Comparison of ENCODE assay signal across 11 cellular contexts in the genomic region with DNA sequence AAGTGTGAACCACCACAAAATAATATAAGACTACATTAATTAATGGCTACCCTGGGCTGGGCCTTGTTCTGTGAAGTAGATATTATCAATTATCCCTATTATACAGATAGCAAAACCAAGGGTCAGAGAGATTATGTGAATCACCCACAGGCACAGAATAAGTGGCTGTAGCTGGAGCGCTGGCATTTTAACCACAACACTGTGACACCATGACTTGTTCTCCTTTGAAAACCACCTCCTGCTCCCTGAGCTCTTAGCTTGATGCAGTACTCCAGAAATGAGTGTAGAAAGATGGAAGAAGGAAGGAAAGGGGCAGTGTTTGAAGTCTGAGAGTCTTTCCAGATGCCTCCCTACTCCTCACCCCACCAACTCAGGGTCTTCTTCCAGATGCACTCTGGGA. TPM values are rescaled to one million over a fixed set of nuclear protein-coding genes. Genes with fewer than 3 reads are reported as not detected.
DNase-seq lines count a peak whose midpoint lies in the region; ATAC-seq, FAIRE-seq and TF ChIP-seq lines count a peak whose summit lies in the region.
"Had no signal": no experiment of that assay in that cellular context is flagged by ENCODE, and none has a peak within 500 bp of the region (broad histone marks: within the 10 kb centered on the region; RNA-seq: fewer than 3 reads in every experiment).

No MANE protein-coding gene starts in this region.

- H2BK20ac ChIP-seq in IMR-90 (ENCODE audit: low read depth, low read length), result peak overlapping the region; percentile 8; the same call in 1 of the 2 replicates

- H3K36me3 Mint-ChIP-seq in astrocyte (ENCODE audit: low read depth, unreplicated experiment), result no peaks in the 10 kb centered on the region
- H3K36me3 Mint-ChIP-seq in natural killer cell treated with Interleukin-12 subunit alpha and Interleukin-12 subunit beta and Interleukin-15 and Interleukin-18, amount 100 ng/mL, for 72 hours, result no peaks in the 10 kb centered on the region

- no peak overlapping the region for H3K56ac ChIP-seq in IMR-90 (ENCODE audit: extremely low read depth, insufficient read depth, low read length)

- H3K27ac ChIP-seq in IMR-90 (ENCODE audit: insufficient read depth, low read length) (no peak overlapping the region), astrocyte (ENCODE audit: low read depth, low read length) (no peak overlapping the region)

- BruUV-seq in IMR-90 (replicated peaks; lab: Mats Ljungman, UMichigan), result no TSS peak

- H3K4me1 Mint-ChIP-seq in astrocyte (ENCODE audit: low read depth, unreplicated experiment), result peaks cover 36% of the 10 kb centered on the region
- peaks cover 38 to 43% of the 10 kb centered on the region in 2 donors for H3K4me1 Mint-ChIP-seq in natural killer cell treated with Interleukin-12 subunit alpha and Interleukin-12 subunit beta and Interleukin-15 and Interleukin-18, amount 100 ng/mL, for 72 hours (ENCODE audit: low read depth in 2 of 2)

- H3K27me3 Mint-ChIP-seq in astrocyte (ENCODE audit: low read depth, unreplicated experiment), result no peaks in the 10 kb centered on the region
- no peaks in the 10 kb centered on the region for H3K27me3 Mint-ChIP-seq in natural killer cell treated with Interleukin-12 subunit alpha and Interleukin-12 subunit beta and Interleukin-15 and Interleukin-18, amount 100 ng/mL, for 72 hours

- H3K9me1 ChIP-seq in IMR-90 (ENCODE audit: insufficient read depth, low read length), result peaks cover 8% of the 10 kb centered on the region; the same call in 1 of the 2 replicates

- H2AK5ac ChIP-seq in IMR-90 (ENCODE audit: low read depth, low read length), result peak overlapping the region; percentile 92

- H4K20me1 ChIP-seq in IMR-90 (ENCODE audit: insufficient read depth, low read length) (no peaks in the 10 kb centered on the region), astrocyte (ENCODE audit: insufficient read depth, low read length) (no peaks in the 10 kb centered on the region)

- in situ Hi-C loops in IMR-90 (cut with MboI; ENCODE audit: low sequenced_read_pairs), result loop anchor here (10.0 kb wide), 1 partner anchor 331 kb away; no protein-coding TSS in a partner anchor

- POLR2A ChIA-PET in IMR-90 (lab: Charles Lee; ENCODE audit: unreplicated experiment), result no interaction called here

- DNase-seq in A172 (ENCODE audit: low spot score) (peak; percentile 42), IMR-90 (peak; percentile 21), astrocyte (ENCODE audit: low read depth) (peak; percentile 58), AG20443 (ENCODE audit: low spot score) (no peak), cortex of kidney (lab: John Stamatoyannopoulos, UW) (no peak), NCI-H2081 treated with DMSO at 0.1 percent for 48 hours (lab: John Stamatoyannopoulos, UW) (no peak)
- DNase-seq in natural killer cell treated with Interleukin-12 subunit alpha and Interleukin-12 subunit beta and Interleukin-15 and Interleukin-18, amount 100 ng/mL, for 72 hours (ENCODE audit: low spot score), result no peak
- DNase-seq: NCI-H2171 treated with DMSO at 0.1 percent for 48 hours had no signal

- dilution Hi-C loops in IMR-90 (cut with HindIII; ENCODE audit: low sequenced_read_pairs, unreplicated experiment), result no loop called here

- H3K27me3 ChIP-seq in IMR-90 (ENCODE audit: control insufficient read depth, insufficient read depth, low read length) (no peaks in the 10 kb centered on the region), astrocyte (ENCODE audit: insufficient read depth, low read length) (no peaks in the 10 kb centered on the region)

- peaks cover 0 to 8% of the 10 kb centered on the region in 2 experiments; a peak in 2 of 4 replicates for H3K79me1 ChIP-seq in IMR-90 (ENCODE audit: low read depth in 1 of 2, low read length in 2 of 2)

- H3K4ac ChIP-seq in IMR-90 (ENCODE audit: low read depth, low read length), result peak overlapping the region; percentile 49; the same call in 1 of the 2 replicates

- H2BK120ac ChIP-seq in IMR-90 (ENCODE audit: low read depth, low read length), result peak overlapping the region; percentile 44

- H3K4me2 ChIP-seq in IMR-90 (ENCODE audit: low read depth, low read length) (no peak overlapping the region), astrocyte (ENCODE audit: low read length) (no peak overlapping the region)

- no peaks in the 10 kb centered on the region for H3K9me3 ChIP-seq in IMR-90 (ENCODE audit: control insufficient read depth, insufficient read depth, low read length)
- no peaks in the 10 kb centered on the region for H3K9me3 ChIP-seq in astrocyte (ENCODE audit: insufficient read depth, low read depth, low read length)

- no peak overlapping the region for H3K14ac ChIP-seq in IMR-90 (replicated peaks; ENCODE audit: low read depth, low read length)

- WGBS in IMR-90 (ENCODE audit: extremely low coverage in 2 of 2, insufficient read length in 1 of 2), 2 experiments, result no CpG with 5 or more reads among the region's 1 CpG

- no peak overlapping the region for H2BK5ac ChIP-seq in IMR-90 (ENCODE audit: low read depth, low read length, poor library complexity, severe bottlenecking)

- H3K36me3 ChIP-seq in IMR-90 (ENCODE audit: control insufficient read depth, insufficient read depth, low read length), result no peaks in the 10 kb centered on the region
- H3K36me3 ChIP-seq in astrocyte (ENCODE audit: insufficient read depth, low read length), result no peaks in the 10 kb centered on the region

- TF ChIP-seq CTCF in IMR-90 (conservative IDR thresholded peaks at IDR 0.05; ENCODE audit: low read depth, low read length) (no peak), astrocyte (IDR thresholded peaks at IDR 0.05; ENCODE audit: insufficient read depth, low read depth, low read length) (no peak)

- H3K4me1 ChIP-seq in IMR-90 (ENCODE audit: control insufficient read depth, insufficient read depth, low read length) (peaks cover 13% of the 10 kb centered on the region), astrocyte (ENCODE audit: insufficient read depth, low read length) (peaks cover 52% of the 10 kb centered on the region)

- no peak for FAIRE-seq in astrocyte (lab: Jason Lieb, UNC)
- FAIRE-seq: GM12878, HepG2 had no signal

- no peak overlapping the region for H3K4me3 ChIP-seq in IMR-90 (ENCODE audit: insufficient read depth, low read depth, low read length)
- no peak overlapping the region for H3K4me3 ChIP-seq in astrocyte (ENCODE audit: insufficient read depth, low read depth, low read length)
- H3K4me3 ChIP-seq: GM12878 had no signal

- H2BK15ac ChIP-seq in IMR-90 (ENCODE audit: low read depth, low read length), result peak overlapping the region; percentile 45

- H3K9ac ChIP-seq in IMR-90 (ENCODE audit: low read depth, low read length) (no peak overlapping the region), astrocyte (ENCODE audit: low read length) (no peak overlapping the region)

- no peak overlapping the region for H4K5ac ChIP-seq in IMR-90 (ENCODE audit: low read depth, low read length)

- ATAC-seq in IMR-90 (ENCODE audit: low read depth) (no peak), GM21619 (IDR thresholded peaks at IDR 0.05; ENCODE audit: unreplicated experiment) (no peak)
- ATAC-seq in natural killer cell treated with Interleukin-12 subunit alpha and Interleukin-12 subunit beta and Interleukin-15 and Interleukin-18, amount 100 ng/mL, for 72 hours, result no peak
- ATAC-seq: GM12878 had no signal

- no peak overlapping the region for H3K18ac ChIP-seq in IMR-90 (ENCODE audit: low read depth, low read length)

- H3K23ac ChIP-seq in IMR-90 (ENCODE audit: low read depth, low read length), result 0 out of 2 replicates have a peak overlapping the region, but pooled peaks have one; percentile 3

- intact Hi-C loops in IMR-90 (cut with micrococcal nuclease), result no loop called here

- TF ChIP-seq POLR2A in IMR-90 (IDR thresholded peaks at IDR 0.05; ENCODE audit: low read depth, low read length), result no peak

- no peaks in the 10 kb centered on the region for H3K79me2 ChIP-seq in astrocyte (ENCODE audit: insufficient read depth, low read length)

- no peaks in the 10 kb centered on the region for H3K9me3 Mint-ChIP-seq in astrocyte (ENCODE audit: unreplicated experiment)
- no peaks in the 10 kb centered on the region for H3K9me3 Mint-ChIP-seq in natural killer cell treated with Interleukin-12 subunit alpha and Interleukin-12 subunit beta and Interleukin-15 and Interleukin-18, amount 100 ng/mL, for 72 hours

- peak overlapping the region; percentile 55 for H4K91ac ChIP-seq in IMR-90 (ENCODE audit: insufficient read depth, low read depth, low read length)

- no peak overlapping the region for H3K4me3 Mint-ChIP-seq in astrocyte (ENCODE audit: unreplicated experiment)
- H3K4me3 Mint-ChIP-seq in natural killer cell treated with Interleukin-12 subunit alpha and Interleukin-12 subunit beta and Interleukin-15 and Interleukin-18, amount 100 ng/mL, for 72 hours, result peak overlapping the region; percentile 33

- no peak overlapping the region for H3K27ac Mint-ChIP-seq in astrocyte (ENCODE audit: unreplicated experiment)
- H3K27ac Mint-ChIP-seq in natural killer cell treated with Interleukin-12 subunit alpha and Interleukin-12 subunit beta and Interleukin-15 and Interleukin-18, amount 100 ng/mL, for 72 hours, result peak overlapping the region; percentile 23 to 41

- no peak for TF ChIP-seq RAD21 in IMR-90 (IDR thresholded peaks at IDR 0.05; ENCODE audit: low read length)

- no peak overlapping the region for H2AK9ac ChIP-seq in IMR-90 (replicated peaks; ENCODE audit: low read depth, low read length, poor library complexity)

- no peak overlapping the region for H2AFZ ChIP-seq in IMR-90 (replicated peaks; ENCODE audit: low read length, poor library complexity)
- no peak overlapping the region for H2AFZ ChIP-seq in astrocyte (ENCODE audit: low read depth, low read length)

- H4K8ac ChIP-seq in IMR-90 (ENCODE audit: low read depth in 2 of 2, low read length in 2 of 2), result 0 out of 4 replicates have a peak overlapping the region, but pooled peaks of 1 of the 2 experiments have one; percentile 21

- CTCF ChIA-PET in IMR-90 (lab: Yijun Ruan, JAX), result no interaction called here

TF ChIP-seq in IMR-90, 13 proteins besides CTCF, POLR2A, EP300 and RAD21 (continues in another document):
- TF ChIP-seq SMC3 (IDR thresholded peaks at IDR 0.05; ENCODE audit: low read depth, low read length) (no peak), MAZ (IDR thresholded peaks at IDR 0.05; ENCODE audit: borderline replicate concordance, low read depth, low read length) (no peak), FOS (IDR thresholded peaks at IDR 0.05; ENCODE audit: low read depth, low read length) (no peak), MXI1 (IDR thresholded peaks at IDR 0.05; ENCODE audit: borderline replicate concordance, low read depth, low read length) (no peak), RCOR1 (IDR thresholded peaks at IDR 0.05; ENCODE audit: insufficient replicate concordance, low read length) (no peak), NFE2L2 (IDR thresholded peaks at IDR 0.05; ENCODE audit: low read depth, low read length) (no peak), MAFK (IDR thresholded peaks at IDR 0.05; ENCODE audit: low read depth, low read length) (no peak)

RNA-seq across cellular contexts. Expression of gene JUN, which starts 29.5 kb away (rescaled TPM):
- total RNA-seq in A172 (2014; rRNA removed; shearing (Covaris generic)), result 73.6 and 82.2 TPM in 2 replicates
- 46.6 and 51.1 TPM in 2 replicates for total RNA-seq in IMR-90 (2012; rRNA removed)
- 86.9 and 89.1 TPM in 2 replicates for polyA plus RNA-seq in IMR-90 (2012; rRNA removed)
- polyA plus RNA-seq in IMR-90 (2012; cell fraction: cytosol; rRNA removed), result 80.5 and 108 TPM in 2 replicates
- 85.4 and 184 TPM in 2 replicates for polyA plus RNA-seq in IMR-90 (2012; cell fraction: nucleus; rRNA removed; ENCODE audit: low replicate concordance)
- total RNA-seq in astrocyte, result 100 and 101 TPM in 2 replicates
- total RNA-seq in natural killer cell treated with Interleukin-12 subunit alpha and Interleukin-12 subunit beta and Interleukin-15 and Interleukin-18, amount 100 ng/mL, for 72 hours, result 10 to 100 TPM; 62.2 to 90.1 TPM

Comparison
In these comparisons a context has a peak if more than half of its experiments do, and no peak if none do; other contexts are left out.
1. DNase-seq: peak in A172 (single experiment), IMR-90 (single experiment) and astrocyte (single experiment); none in natural killer cell treated with Interleukin-12 subunit alpha and Interleukin-12 subunit beta and Interleukin-15 and Interleukin-18, amount 100 ng/mL, for 72 hours (single experiment), AG20443 (single experiment), cortex of kidney (single experiment) and NCI-H2081 treated with DMSO at 0.1 percent for 48 hours (single experiment).